In the genomic region with DNA sequence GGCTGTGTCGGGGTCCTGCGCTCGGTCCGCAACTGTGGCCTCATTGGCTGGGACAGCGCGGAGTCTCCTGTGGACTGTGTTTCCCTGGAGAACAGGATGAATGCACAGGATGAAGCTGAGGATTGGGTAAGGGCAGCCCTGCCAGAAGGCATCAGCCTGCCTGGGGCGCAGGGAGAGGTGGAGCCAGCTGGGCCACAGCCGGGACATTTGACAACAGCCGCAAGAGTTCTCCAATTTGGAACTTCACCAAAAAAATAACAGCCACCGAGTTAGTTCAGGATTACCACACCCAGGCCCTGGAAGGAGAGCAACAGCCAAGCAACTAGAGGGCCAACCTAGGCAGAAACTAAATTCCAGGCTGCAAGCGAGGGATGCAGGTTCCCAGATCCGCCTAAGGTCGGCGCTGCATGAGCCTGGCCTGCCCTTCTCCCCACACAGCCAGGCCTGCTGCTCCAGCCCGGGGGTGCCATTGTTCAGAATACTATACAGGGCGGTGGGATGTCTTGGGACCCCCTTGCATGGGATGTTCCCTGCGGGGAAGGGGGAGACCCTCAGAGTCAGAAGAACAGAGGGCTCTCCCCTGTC, we compare ENCODE assay signal across 26 cellular contexts.
"Had no signal": no experiment of that assay in that cellular context is flagged by ENCODE, and none has a peak within 500 bp of the region (broad histone marks: within the 10 kb centered on the region; RNA-seq: fewer than 3 reads in every experiment).

No MANE protein-coding gene starts in this region.

- H3K9me3 ChIP-seq: gastrocnemius medialis, right lobe of liver, suprapubic skin, tibial nerve, uterus had no signal

- H3K27me3 ChIP-seq: right lobe of liver, suprapubic skin, tibial nerve, uterus had no signal

- H3K27ac ChIP-seq: gastrocnemius medialis, right lobe of liver, suprapubic skin, tibial nerve, uterus, VCaP had no signal

- H3K36me3 ChIP-seq: gastrocnemius medialis, right lobe of liver, suprapubic skin, tibial nerve, uterus had no signal

- FAIRE-seq: islet of Langerhans, small intestine had no signal

- H3K4me3 ChIP-seq: gastrocnemius medialis, right lobe of liver, suprapubic skin, tibial nerve, uterus had no signal

- H3K4me1 ChIP-seq: gastrocnemius medialis, right lobe of liver, uterus had no signal

- H3K4me1 Mint-ChIP-seq: activated CD4-positive, alpha-beta T cell treated with anti-CD3 and anti-CD28 coated beads, Interleukin-2, amount 10 ng/mL, durations not matched to agents 7 days and 5 days; activated naive CD4-positive, alpha-beta T cell treated with anti-CD3 and anti-CD28 coated beads, Interleukin-2, amount 50 U/mL, for 24 hours; nephron; stimulated activated effector memory CD8-positive, alpha-beta T cell treated with anti-CD3 and anti-CD28 coated beads, Interleukin-12 subunit alpha, Interleukin-12 subunit beta, amount 100 ng/mL, for 72 hours; stimulated activated naive CD8-positive, alpha-beta T cell treated with anti-CD3 and anti-CD28 coated beads, Interleukin-15, amount 100 ng/mL, for 72 hours had no signal

- H3K9me3 Mint-ChIP-seq: activated naive CD4-positive, alpha-beta T cell treated with anti-CD3 and anti-CD28 coated beads, Interleukin-2, amount 50 U/mL, for 24 hours; nephron had no signal

- DNase-seq: activated CD4-positive, alpha-beta T cell treated with anti-CD3 and anti-CD28 coated beads, Interleukin-2, amount 10 ng/mL, durations not matched to agents 7 days and 5 days; activated CD8-positive, alpha-beta T cell treated with anti-CD3 and anti-CD28 coated beads, Interleukin-2, amount 10 ng/mL, durations not matched to agents 7 days and 5 days; activated gamma-delta T cell; anterior cingulate cortex; effector memory CD4-positive, alpha-beta T cell; gastrocnemius medialis; head of caudate nucleus; left cardiac atrium; midbrain; nucleus accumbens; right lobe of liver; small intestine; stimulated activated CD4-positive, alpha-beta T cell treated with anti-CD3 and anti-CD28 coated beads, Interleukin-2, amount 100 ng/mL, for 24 hours; stimulated activated naive CD8-positive, alpha-beta T cell treated with anti-CD3 and anti-CD28 coated beads, Interleukin-15, amount 100 ng/mL, for 72 hours; uterus had no signal

- ATAC-seq: activated CD4-positive, CD25-positive, alpha-beta regulatory T cell treated with anti-CD3 and anti-CD28 coated beads, Interleukin-2, amount 50 U/mL, for 24 hours; activated CD8-positive, alpha-beta T cell treated with anti-CD3 and anti-CD28 coated beads, Interleukin-2, amount 10 ng/mL, durations not matched to agents 7 days and 5 days; gastrocnemius medialis; left cardiac atrium; right lobe of liver; stimulated activated effector memory CD8-positive, alpha-beta T cell treated with anti-CD3 and anti-CD28 coated beads, Interleukin-12 subunit alpha, Interleukin-12 subunit beta, amount 100 ng/mL, for 72 hours; stimulated activated naive CD8-positive, alpha-beta T cell treated with anti-CD3 and anti-CD28 coated beads, Interleukin-15, amount 100 ng/mL, for 72 hours had no signal

- H3K4me3 Mint-ChIP-seq: activated CD4-positive, alpha-beta T cell treated with anti-CD3 and anti-CD28 coated beads, Interleukin-2, amount 10 ng/mL, durations not matched to agents 7 days and 5 days; activated CD8-positive, alpha-beta T cell treated with anti-CD3 and anti-CD28 coated beads, Interleukin-2, amount 10 ng/mL, durations not matched to agents 7 days and 5 days; activated naive CD4-positive, alpha-beta T cell treated with anti-CD3 and anti-CD28 coated beads, Interleukin-2, amount 50 U/mL, for 24 hours; activated T-helper 1 cell treated with anti-CD3 and anti-CD28 coated beads, Interleukin-12 subunit alpha, Interleukin-12 subunit beta, Interleukin-2, Interleukin-4 antibody, amounts not matched to agents 30 ng/mL and 10 ng/mL and 1 ng/mL, durations not matched to agents 14 hours and 24 hours and 36 hours; nephron; stimulated activated effector memory CD8-positive, alpha-beta T cell treated with anti-CD3 and anti-CD28 coated beads, Interleukin-12 subunit alpha, Interleukin-12 subunit beta, amount 100 ng/mL, for 72 hours; stimulated activated naive CD8-positive, alpha-beta T cell treated with anti-CD3 and anti-CD28 coated beads, Interleukin-15, amount 100 ng/mL, for 72 hours; T-helper 2 cell treated with Interferon-gamma antibody and Interleukin-4, amounts not matched to agents 5 μg/mL and 100 μg/mL, for 36 hours had no signal

- H3K27ac Mint-ChIP-seq: activated CD4-positive, alpha-beta T cell treated with anti-CD3 and anti-CD28 coated beads, Interleukin-2, amount 10 ng/mL, durations not matched to agents 7 days and 5 days; activated CD8-positive, alpha-beta T cell treated with anti-CD3 and anti-CD28 coated beads, Interleukin-2, amount 10 ng/mL, durations not matched to agents 7 days and 5 days; activated naive CD4-positive, alpha-beta T cell treated with anti-CD3 and anti-CD28 coated beads, Interleukin-2, amount 50 U/mL, for 24 hours; activated T-helper 1 cell treated with anti-CD3 and anti-CD28 coated beads, Interleukin-12 subunit alpha, Interleukin-12 subunit beta, Interleukin-2, Interleukin-4 antibody, amounts not matched to agents 30 ng/mL and 10 ng/mL and 1 ng/mL, durations not matched to agents 14 hours and 24 hours and 36 hours; nephron; stimulated activated effector memory CD8-positive, alpha-beta T cell treated with anti-CD3 and anti-CD28 coated beads, Interleukin-12 subunit alpha, Interleukin-12 subunit beta, amount 100 ng/mL, for 72 hours; T-helper 2 cell treated with Interferon-gamma antibody and Interleukin-4, amounts not matched to agents 5 μg/mL and 100 μg/mL, for 36 hours had no signal

- H3K36me3 Mint-ChIP-seq: activated naive CD4-positive, alpha-beta T cell treated with anti-CD3 and anti-CD28 coated beads, Interleukin-2, amount 50 U/mL, for 24 hours; brain; stimulated activated effector memory CD8-positive, alpha-beta T cell treated with anti-CD3 and anti-CD28 coated beads, Interleukin-12 subunit alpha, Interleukin-12 subunit beta, amount 100 ng/mL, for 72 hours had no signal

- H3K27me3 Mint-ChIP-seq: activated CD4-positive, alpha-beta T cell treated with anti-CD3 and anti-CD28 coated beads, Interleukin-2, amount 10 ng/mL, durations not matched to agents 7 days and 5 days; brain had no signal
